Comparison of ENCODE assay signal across 8 cellular contexts in the genomic region with DNA sequence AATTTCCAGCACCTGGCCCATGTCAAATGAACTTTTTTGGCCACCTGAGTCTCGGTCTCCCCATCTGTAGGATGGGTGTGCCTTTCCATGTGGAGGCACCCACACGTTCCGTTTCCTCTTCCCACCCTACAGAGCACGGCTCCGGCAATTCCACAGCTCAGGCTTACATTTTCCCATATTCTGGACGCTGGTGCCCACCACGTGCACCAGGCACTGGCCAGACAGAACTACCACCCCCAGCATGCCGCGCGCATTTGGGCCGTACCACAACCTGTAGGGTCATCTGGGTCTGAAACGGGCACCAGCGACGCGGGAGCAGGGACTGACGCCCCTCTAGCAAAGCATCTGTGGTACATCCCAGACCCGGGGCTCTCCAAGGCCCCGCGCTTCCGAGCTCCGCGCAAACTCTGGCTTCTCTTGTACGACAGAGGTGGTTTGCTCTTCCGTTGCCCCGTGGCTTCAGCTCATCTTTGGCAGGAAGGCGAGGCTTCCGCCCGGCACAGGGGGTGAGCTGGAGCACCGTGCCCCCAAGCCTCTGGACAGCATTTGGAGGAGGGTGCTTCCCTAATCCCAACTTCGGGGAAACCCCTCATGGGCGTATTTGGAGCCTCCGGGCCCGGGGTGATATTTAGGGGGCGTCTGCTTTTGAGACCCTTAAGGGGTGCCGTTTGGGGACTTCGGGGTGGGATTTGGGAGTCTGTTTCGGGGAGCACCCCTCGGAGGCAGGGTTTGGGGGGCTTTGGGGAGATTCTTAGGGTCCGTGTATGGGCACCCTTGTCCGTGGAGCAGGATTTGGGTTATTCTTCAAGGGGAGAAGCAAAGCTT. TPM values are rescaled to one million over a fixed set of nuclear protein-coding genes. Genes with fewer than 3 reads are reported as not detected.
DNase-seq lines count a peak whose midpoint lies in the region; ATAC-seq and TF ChIP-seq lines count a peak whose summit lies in the region.

No MANE protein-coding gene starts in this region.

- intact Hi-C loops in activated B cell treated with CpG ODN at 0.5 μM for 24 hours (cut with micrococcal nuclease) = loop anchor here (1.0 to 5.0 kb wide), 5 partner anchors 45 to 562 kb away; partner anchors contain the start of genes ARAF, RBM10 and ZNF41

- no peak for TF ChIP-seq CTCF in activated B cell treated with CpG ODN at 0.5 μM for 24 hours (IDR thresholded peaks at IDR 0.05)

- DNase-seq in AG08395 (ENCODE audit: low spot score) (peak; percentile 92), NCI-H345 (lab: John Stamatoyannopoulos, UW) (peak; percentile 93), activated B cell treated with CpG ODN at 0.5 μM for 24 hours (peak; percentile 61), islet precursor cell (peak; percentile 96)
- peak; percentile 81 for DNase-seq in central memory CD4-positive, alpha-beta T cell
- peak; percentile 67 to 79 (median 76) for DNase-seq in stimulated activated CD4-positive, alpha-beta T cell treated with anti-CD3 and anti-CD28 coated beads, Interleukin-12 subunit alpha, Interleukin-12 subunit beta, amount 100 ng/mL, for 48 hours (ENCODE audit: low read depth in 2 of 3, low spot score in 1 of 3)

- peaks cover 41% of the 10 kb centered on the region for H3K4me1 Mint-ChIP-seq in activated B cell treated with CpG ODN at 0.5 μM for 24 hours

- H3K4me3 Mint-ChIP-seq in activated B cell treated with CpG ODN at 0.5 μM for 24 hours = peak overlapping the region; percentile 92

- ATAC-seq in GM18909 (IDR thresholded peaks at IDR 0.05; ENCODE audit: poor library complexity, unreplicated experiment) (peak; percentile 57), HG03159 (IDR thresholded peaks at IDR 0.05; ENCODE audit: unreplicated experiment) (peak; percentile 32), activated B cell treated with CpG ODN at 0.5 μM for 24 hours (ENCODE audit: low read depth) (peak; percentile 75)

- H3K27ac Mint-ChIP-seq in activated B cell treated with CpG ODN at 0.5 μM for 24 hours = peak overlapping the region; percentile 91

- CTCF ChIA-PET in activated B cell treated with CpG ODN at 0.5 μM for 24 hours (lab: Charles Lee) = interaction anchor here (0.9 to 2.4 kb wide), 4 partner anchors 46 to 333 kb away, joined by 3 to 21 read pairs (median 7); partner anchors contain the start of genes NDUFB11 and RBM10

- H3K27me3 Mint-ChIP-seq in activated B cell treated with CpG ODN at 0.5 μM for 24 hours = no peaks in the 10 kb centered on the region

- H3K36me3 Mint-ChIP-seq in activated B cell treated with CpG ODN at 0.5 μM for 24 hours (ENCODE audit: low read depth) = peaks cover 24% of the 10 kb centered on the region

- POLR2A ChIA-PET in activated B cell treated with CpG ODN at 0.5 μM for 24 hours (lab: Charles Lee) = interaction anchor here (0.6 to 2.9 kb wide), 15 partner anchors 27 to 1978 kb away, joined by 3 to 34 read pairs (median 4); partner anchors contain the start of genes CDK16, NDUFB11, RBM10 and USP11

- no peaks in the 10 kb centered on the region for H3K9me3 Mint-ChIP-seq in activated B cell treated with CpG ODN at 0.5 μM for 24 hours

RNA-seq across cellular contexts. Expression of gene UBA1, which starts 3.0 kb away (rescaled TPM):
- total RNA-seq in activated B cell treated with CpG ODN at 0.5 μM for 24 hours = 229 and 235 TPM in 2 replicates

RNA-seq across cellular contexts. Expression of gene CDK16, which starts 27.8 kb away (rescaled TPM):
- 45.0 and 49.0 TPM in 2 replicates for total RNA-seq in activated B cell treated with CpG ODN at 0.5 μM for 24 hours

RNA-seq across cellular contexts. Expression of gene USP11, which starts 42.2 kb away (rescaled TPM):
- 84.3 and 89.2 TPM in 2 replicates for total RNA-seq in activated B cell treated with CpG ODN at 0.5 μM for 24 hours

RNA-seq across cellular contexts. Expression of gene RBM10, which starts 45.6 kb away (rescaled TPM):
- 54.9 and 55.6 TPM in 2 replicates for total RNA-seq in activated B cell treated with CpG ODN at 0.5 μM for 24 hours

RNA-seq across cellular contexts. Expression of gene NDUFB11, which starts 46.2 kb away (rescaled TPM):
- total RNA-seq in activated B cell treated with CpG ODN at 0.5 μM for 24 hours = 73.3 and 88.0 TPM in 2 replicates

Comparison
In these comparisons a context has a peak if more than half of its experiments do, and no peak if none do; other contexts are left out.
1. Peak in every context shown above with its lines: DNase-seq and ATAC-seq.